8 cellular contexts compared by ENCODE assay signal in the genomic region with DNA sequence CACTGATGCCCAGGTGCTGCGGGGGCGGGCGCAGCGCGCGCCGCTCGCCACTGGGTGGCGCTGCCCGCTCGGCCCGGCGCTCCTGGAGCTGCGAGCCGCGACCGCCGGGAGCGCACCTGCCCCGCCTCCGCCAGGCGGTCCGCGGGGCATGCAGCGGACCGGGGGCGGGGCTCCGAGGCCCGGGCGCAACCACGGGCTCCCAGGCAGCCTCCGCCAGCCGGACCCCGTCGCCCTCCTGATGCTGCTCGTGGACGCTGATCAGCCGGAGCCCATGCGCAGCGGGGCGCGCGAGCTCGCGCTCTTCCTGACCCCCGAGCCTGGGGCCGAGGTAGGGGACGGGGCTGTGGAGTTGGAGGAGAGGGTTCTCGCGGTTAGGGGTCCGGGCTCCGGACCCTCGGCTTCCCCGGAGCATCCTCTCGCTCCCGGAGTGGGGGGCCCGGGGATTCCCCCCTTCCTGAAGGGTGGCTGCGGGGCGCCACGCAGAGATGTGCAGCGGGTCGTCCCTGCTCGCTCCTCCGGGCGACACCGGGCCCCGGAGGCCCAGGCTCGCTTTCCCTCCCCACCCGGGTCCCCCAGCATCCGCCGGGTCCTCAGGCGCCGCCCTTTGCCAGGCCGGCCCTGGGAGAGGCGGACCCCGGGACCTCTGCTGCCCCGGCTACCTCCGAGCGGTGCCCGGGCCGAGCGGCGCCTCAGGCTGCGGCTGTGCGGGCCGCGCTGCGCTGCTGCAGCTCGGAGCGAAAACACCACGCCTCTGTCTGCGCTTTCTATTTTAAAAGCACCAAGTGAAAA. TPM values are rescaled to one million over a fixed set of nuclear protein-coding genes. Genes with fewer than 3 reads are reported as not detected.
DNase-seq lines count a peak whose midpoint lies in the region; ATAC-seq and TF ChIP-seq lines count a peak whose summit lies in the region.

A gene with protein sequence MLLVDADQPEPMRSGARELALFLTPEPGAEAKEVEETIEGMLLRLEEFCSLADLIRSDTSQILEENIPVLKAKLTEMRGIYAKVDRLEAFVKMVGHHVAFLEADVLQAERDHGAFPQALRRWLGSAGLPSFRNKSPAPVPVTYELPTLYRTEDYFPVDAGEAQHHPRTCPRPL (plus strand): TSS at position 216 of the 789 bp plus-strand sequence. CDS start 23 bp downstream, at position 239.

- TF ChIP-seq CTCF in Panc1 (IDR thresholded peaks at IDR 0.05) (peak; percentile 99), fibroblast of mammary gland (conservative IDR thresholded peaks at IDR 0.05; ENCODE audit: control insufficient read depth, insufficient read depth, low read depth, low read length) (peak; percentile 39), nephron progenitor cell (IDR thresholded peaks at IDR 0.05) (no peak)

- H3K4me3 Mint-ChIP-seq in nephron progenitor cell, result peak within 1 kb of the TSS; percentile 89
- H3K4me3 Mint-ChIP-seq in stimulated activated naive CD8-positive, alpha-beta T cell treated with anti-CD3 and anti-CD28 coated beads, Interleukin-15, Interleukin-2, amounts not matched to agents 100 ng/mL and 50 ng/mL, for 24 hours, result peak within 1 kb of the TSS; percentile 89

- H3K27me3 ChIP-seq in Panc1 (ENCODE audit: control insufficient read depth, insufficient read depth, low read length), result no peaks in the 10 kb centered on the region

- no peaks in the 10 kb centered on the region for H3K9me3 ChIP-seq in Panc1 (ENCODE audit: control insufficient read depth, insufficient read depth, low read depth, low read length)

- intact Hi-C loops in Panc1 (cut with micrococcal nuclease; ENCODE audit: unreplicated experiment), result loop anchor here (5.0 kb wide), 1 partner anchor 137 kb away; a partner anchor contains a TSS

- CTCF ChIA-PET in Panc1 (lab: Charles Lee), result interaction anchor here (0.7 to 1.1 kb wide), 5 partner anchors 134 to 624 kb away, joined by 3 to 5 read pairs (median 4); no protein-coding TSS in a partner anchor

- H3K4me1 ChIP-seq in Panc1 (ENCODE audit: control insufficient read depth, insufficient read depth, low read length), result peaks cover 36% of the 10 kb centered on the region

- H3K27ac ChIP-seq in Panc1 (ENCODE audit: low read length), result peak within 1 kb of the TSS; percentile 85

- peak; percentile 57 for ATAC-seq in GM19438 (IDR thresholded peaks at IDR 0.05; ENCODE audit: low read depth, unreplicated experiment)
- ATAC-seq in HG03565 (IDR thresholded peaks at IDR 0.05; ENCODE audit: unreplicated experiment), result peak; percentile 46
- peak; percentile 82 for ATAC-seq in Panc1

- H3K4me3 ChIP-seq in Panc1 (ENCODE audit: low read depth in 2 of 2, low read length in 2 of 2), result peak within 1 kb of the TSS; percentile 76 to 86
- H3K4me3 ChIP-seq in fibroblast of mammary gland (ENCODE audit: control insufficient read depth, low read depth, low read length), result peak within 1 kb of the TSS; percentile 72

- in situ Hi-C loops in Panc1 (cut with HindIII; ENCODE audit: low pct_unique_long_range_greater_than_20kb, low sequenced_read_pairs), result no loop called here

- no peak within 1 kb of the TSS for H3K27ac Mint-ChIP-seq in nephron progenitor cell
- peak within 1 kb of the TSS; percentile 71 for H3K27ac Mint-ChIP-seq in stimulated activated naive CD8-positive, alpha-beta T cell treated with anti-CD3 and anti-CD28 coated beads, Interleukin-15, Interleukin-2, amounts not matched to agents 100 ng/mL and 50 ng/mL, for 24 hours

- peaks cover 43% of the 10 kb centered on the region for H3K4me1 Mint-ChIP-seq in nephron progenitor cell
- H3K4me1 Mint-ChIP-seq in stimulated activated naive CD8-positive, alpha-beta T cell treated with anti-CD3 and anti-CD28 coated beads, Interleukin-15, Interleukin-2, amounts not matched to agents 100 ng/mL and 50 ng/mL, for 24 hours (ENCODE audit: low read depth), result peaks cover 44% of the 10 kb centered on the region

- H3K36me3 ChIP-seq in Panc1 (ENCODE audit: control insufficient read depth, insufficient read depth, low read length), result no peaks in the 10 kb centered on the region

- BruUV-seq in Panc1 (replicated peaks; lab: Mats Ljungman, UMichigan), result no TSS peak

- peak; percentile 43 for DNase-seq in COR-L47 (lab: John Stamatoyannopoulos, UW)
- DNase-seq in Panc1 (ENCODE audit: low read depth, low spot score), result no peak
- peak; percentile 83 for DNase-seq in activated T-helper 1 cell treated with Interleukin-2 at 50 U/mL for 16 hours (ENCODE audit: low read depth)
- DNase-seq in fibroblast of mammary gland (ENCODE audit: low read depth), result peak; percentile 70
- peak; percentile 86 for DNase-seq in nephron progenitor cell

- H3K9me3 Mint-ChIP-seq in nephron progenitor cell, result no peaks in the 10 kb centered on the region
- H3K9me3 Mint-ChIP-seq in stimulated activated naive CD8-positive, alpha-beta T cell treated with anti-CD3 and anti-CD28 coated beads, Interleukin-15, Interleukin-2, amounts not matched to agents 100 ng/mL and 50 ng/mL, for 24 hours, result no peaks in the 10 kb centered on the region

- H3K36me3 Mint-ChIP-seq in nephron progenitor cell (ENCODE audit: low read depth), result no peaks in the 10 kb centered on the region
- peaks cover 4% of the 10 kb centered on the region for H3K36me3 Mint-ChIP-seq in stimulated activated naive CD8-positive, alpha-beta T cell treated with anti-CD3 and anti-CD28 coated beads, Interleukin-15, Interleukin-2, amounts not matched to agents 100 ng/mL and 50 ng/mL, for 24 hours (ENCODE audit: low read depth)

- POLR2A ChIA-PET in Panc1 (lab: Charles Lee), result no interaction called here

- H3K27me3 Mint-ChIP-seq in nephron progenitor cell (ENCODE audit: low read depth, poor library complexity), result peaks cover 5% of the 10 kb centered on the region
- H3K27me3 Mint-ChIP-seq in stimulated activated naive CD8-positive, alpha-beta T cell treated with anti-CD3 and anti-CD28 coated beads, Interleukin-15, Interleukin-2, amounts not matched to agents 100 ng/mL and 50 ng/mL, for 24 hours, result no peaks in the 10 kb centered on the region

RNA-seq across cellular contexts. Expression of the gene that starts here (rescaled TPM):
- 34.8 TPM for total RNA-seq in Panc1 (2021; ENCODE audit: unreplicated experiment)
- polyA plus RNA-seq in Panc1 (2012; ENCODE audit: insufficient read length), result 76.6 TPM
